In genomic region chr17:82029990-82030469, GRCh38 we compare ENCODE assay signal across 9 cellular contexts. TPM values are rescaled to one million over a fixed set of nuclear protein-coding genes. Genes with fewer than 3 reads are reported as not detected.
DNase-seq lines count a peak whose midpoint lies in the region; ATAC-seq and TF ChIP-seq lines count a peak whose summit lies in the region.
"Had no signal": no experiment of that assay in that cellular context is flagged by ENCODE, and none has a peak within 500 bp of the region (broad histone marks: within the 10 kb centered on the region; RNA-seq: fewer than 3 reads in every experiment).

No MANE protein-coding gene starts in this region.

- no peak for ATAC-seq in CD4-positive, CD25-positive, alpha-beta regulatory T cell (ENCODE audit: low read depth in 2 of 2)
- no peak for ATAC-seq in left lung

- DNase-seq in CD4-positive, CD25-positive, alpha-beta regulatory T cell = peak in 1 of 3 donors; percentile 21
- DNase-seq in Jurkat, Clone E6-1 (ENCODE audit: low read depth, low spot score) = no peak
- DNase-seq in cerebellum (ENCODE audit: low spot score) = peak; percentile 31
- no peak for DNase-seq in NCI-H82 (lab: John Stamatoyannopoulos, UW)
- DNase-seq in kidney glomerular epithelial cell (lab: John Stamatoyannopoulos, UW) = no peak
- no peak for DNase-seq in left lung
- no peak for DNase-seq in esophagus squamous epithelium (lab: John Stamatoyannopoulos, UW)

- no peaks in the 10 kb centered on the region for H3K27me3 Mint-ChIP-seq in CD4-positive, CD25-positive, alpha-beta regulatory T cell
- H3K27me3 Mint-ChIP-seq: activated CD4-positive, alpha-beta T cell treated with anti-CD3 and anti-CD28 coated beads, Interleukin-2, amount 10 ng/mL, durations not matched to agents 7 days and 5 days had no signal

- no peaks in the 10 kb centered on the region for H3K9me3 Mint-ChIP-seq in CD4-positive, CD25-positive, alpha-beta regulatory T cell
- H3K9me3 Mint-ChIP-seq: activated CD4-positive, alpha-beta T cell treated with anti-CD3 and anti-CD28 coated beads, Interleukin-2, amount 10 ng/mL, durations not matched to agents 7 days and 5 days had no signal

- no peak overlapping the region for H3K27ac ChIP-seq in CD4-positive, CD25-positive, alpha-beta regulatory T cell (ENCODE audit: insufficient read depth, low read length, poor library complexity, severe bottlenecking)
- no peak overlapping the region for H3K27ac ChIP-seq in neutrophil
- H3K27ac ChIP-seq in left lung = no peak overlapping the region
- peak overlapping the region in 1 of 4 donors; percentile 80 for H3K27ac ChIP-seq in esophagus squamous epithelium

- H3K4me1 Mint-ChIP-seq in CD4-positive, CD25-positive, alpha-beta regulatory T cell = peaks cover 0 to 17% (median 2%) of the 10 kb centered on the region in 4 donors

- intact Hi-C loops in left lung (cut with DNase I) = loop anchor here in 1 of 2 donors (2.0 kb wide), 1 partner anchor 125 kb away; no protein-coding TSS in a partner anchor
- intact Hi-C loops in esophagus squamous epithelium (cut with DNase I) = loop anchor here (2.0 kb wide), 1 partner anchor 123 kb away; no protein-coding TSS in a partner anchor

- no peaks in the 10 kb centered on the region for H3K9me3 ChIP-seq in CD4-positive, CD25-positive, alpha-beta regulatory T cell (ENCODE audit: control insufficient read depth in 2 of 2, low read length in 2 of 2)
- H3K9me3 ChIP-seq in neutrophil = no peaks in the 10 kb centered on the region
- no peaks in the 10 kb centered on the region for H3K9me3 ChIP-seq in left lung
- no peaks in the 10 kb centered on the region for H3K9me3 ChIP-seq in esophagus squamous epithelium

- H3K4me3 ChIP-seq in CD4-positive, CD25-positive, alpha-beta regulatory T cell (ENCODE audit: low read depth, low read length) = no peak overlapping the region
- H3K4me3 ChIP-seq in Jurkat, Clone E6-1 (ENCODE audit: low read length) = peak overlapping the region; percentile 57
- peak overlapping the region; percentile 58 to 64 for H3K4me3 ChIP-seq in neutrophil (ENCODE audit: low read depth in 1 of 2, low read length in 1 of 2)
- peak overlapping the region in 1 of 2 donors; percentile 55 for H3K4me3 ChIP-seq in left lung
- peak overlapping the region in 2 of 4 donors; percentile 64 to 71 for H3K4me3 ChIP-seq in esophagus squamous epithelium

- peaks cover 2% of the 10 kb centered on the region for H3K36me3 Mint-ChIP-seq in CD4-positive, CD25-positive, alpha-beta regulatory T cell

- 25 to 60% methylated on average over 1 to 4 of the region's 31 CpGs for WGBS in esophagus squamous epithelium, 2 donors

- TF ChIP-seq CTCF in neutrophil (IDR thresholded peaks at IDR 0.05) (no peak), left lung (IDR thresholded peaks at IDR 0.05) (no peak), esophagus squamous epithelium (IDR thresholded peaks at IDR 0.05) (no peak)

- no peak overlapping the region for H3K27ac Mint-ChIP-seq in CD4-positive, CD25-positive, alpha-beta regulatory T cell

- no peaks in the 10 kb centered on the region for H3K27me3 ChIP-seq in CD4-positive, CD25-positive, alpha-beta regulatory T cell (ENCODE audit: control insufficient read depth, insufficient read depth, low read length)
- H3K27me3 ChIP-seq in neutrophil (peaks cover 24% of the 10 kb centered on the region), left lung (peaks cover 0 to 12% of the 10 kb centered on the region in 2 donors), esophagus squamous epithelium (peaks cover 0 to 7% (median 0%) of the 10 kb centered on the region in 4 donors)

- peak overlapping the region in 3 of 4 donors; percentile 62 to 91 (median 74) for H3K4me3 Mint-ChIP-seq in CD4-positive, CD25-positive, alpha-beta regulatory T cell

- H3K36me3 ChIP-seq in CD4-positive, CD25-positive, alpha-beta regulatory T cell (ENCODE audit: control insufficient read depth, insufficient read depth, low read length) = no peaks in the 10 kb centered on the region
- no peaks in the 10 kb centered on the region for H3K36me3 ChIP-seq in neutrophil
- H3K36me3 ChIP-seq in left lung = peaks cover 0 to 13% of the 10 kb centered on the region in 2 donors
- H3K36me3 ChIP-seq in esophagus squamous epithelium = peaks cover 0 to 20% (median 0%) of the 10 kb centered on the region in 3 donors

- H3K4me1 ChIP-seq in CD4-positive, CD25-positive, alpha-beta regulatory T cell (ENCODE audit: control insufficient read depth, insufficient read depth, low read length, poor library complexity, severe bottlenecking) = peaks cover 20% of the 10 kb centered on the region
- H3K4me1 ChIP-seq in neutrophil (ENCODE audit: control insufficient read depth in 1 of 2, insufficient read depth in 1 of 2, low read depth in 1 of 2, low read length in 1 of 2) (peaks cover 18 to 26% of the 10 kb centered on the region in 2 experiments), left lung (peaks cover 5 to 30% of the 10 kb centered on the region in 2 donors), esophagus squamous epithelium (peaks cover 16 to 47% (median 19%) of the 10 kb centered on the region in 3 donors)

- no peak for TF ChIP-seq POLR2A in esophagus squamous epithelium (IDR thresholded peaks at IDR 0.05)

RNA-seq across cellular contexts. Expression of gene RAC3, which starts 1.4 kb away (rescaled TPM):
- 3.6 TPM for total RNA-seq in CD4-positive, CD25-positive, alpha-beta regulatory T cell
- under 1 TPM in 1 of 4 donors, not detected in 3; 0.26 TPM for polyA plus RNA-seq in CD4-positive, CD25-positive, alpha-beta regulatory T cell
- 80.4 TPM for polyA plus RNA-seq in Jurkat, Clone E6-1 (2012; ENCODE audit: insufficient read depth, insufficient read length)
- 37.7 TPM for total RNA-seq in cerebellum
- total RNA-seq in left lung = 10 to 100 TPM in 1 of 2 donors, 1 to 10 TPM in 1; 4.2 to 11.5 TPM
- 10 to 100 TPM in 1 of 4 donors, 1 to 10 TPM in 3; 4.9 to 10.4 (median 7.0) TPM for total RNA-seq in esophagus squamous epithelium

RNA-seq across cellular contexts. Expression of gene LRRC45, which starts 6.9 kb away (rescaled TPM):
- 16.6 TPM for total RNA-seq in CD4-positive, CD25-positive, alpha-beta regulatory T cell
- polyA plus RNA-seq in CD4-positive, CD25-positive, alpha-beta regulatory T cell = 1 to 10 TPM; 3.9 to 7.7 (median 6.0) TPM
- 34.7 TPM for polyA plus RNA-seq in Jurkat, Clone E6-1 (2012; ENCODE audit: insufficient read depth, insufficient read length)
- 12.9 TPM for total RNA-seq in cerebellum
- total RNA-seq in left lung = 10 to 100 TPM; 16.9 to 20.7 TPM
- 10 to 100 TPM in 3 of 4 donors, 1 to 10 TPM in 1; 9.7 to 21.2 (median 18.3) TPM for total RNA-seq in esophagus squamous epithelium

RNA-seq across cellular contexts. Expression of gene CENPX, which starts 7.4 kb away (rescaled TPM):
- 31.4 TPM for total RNA-seq in CD4-positive, CD25-positive, alpha-beta regulatory T cell
- polyA plus RNA-seq in CD4-positive, CD25-positive, alpha-beta regulatory T cell = 10 to 100 TPM; 43.8 to 66.4 (median 65.0) TPM
- polyA plus RNA-seq in Jurkat, Clone E6-1 (2012; ENCODE audit: insufficient read depth, insufficient read length) = 178 TPM
- total RNA-seq in cerebellum (22.1 TPM), left lung (10 to 100 TPM; 42.9 to 77.7 TPM), esophagus squamous epithelium (100 to 1,000 TPM in 2 of 4 donors, 10 to 100 TPM in 2; 52.1 to 144 (median 106) TPM)

RNA-seq across cellular contexts. Expression of gene DCXR, which starts 7.5 kb away (rescaled TPM):
- total RNA-seq in CD4-positive, CD25-positive, alpha-beta regulatory T cell = 96.9 TPM
- polyA plus RNA-seq in CD4-positive, CD25-positive, alpha-beta regulatory T cell = 100 to 1,000 TPM; 125 to 150 (median 131) TPM
- polyA plus RNA-seq in Jurkat, Clone E6-1 (2012; ENCODE audit: insufficient read depth, insufficient read length) = 207 TPM
- total RNA-seq in cerebellum (21.8 TPM), left lung (100 to 1,000 TPM; 113 to 152 TPM), esophagus squamous epithelium (100 to 1,000 TPM in 3 of 4 donors, 10 to 100 TPM in 1; 89.1 to 162 (median 135) TPM)

RNA-seq across cellular contexts. Expression of gene RFNG, which starts 21.6 kb away (rescaled TPM):
- total RNA-seq in CD4-positive, CD25-positive, alpha-beta regulatory T cell = 35.1 TPM
- 1 to 10 TPM; 3.2 to 5.6 (median 4.4) TPM for polyA plus RNA-seq in CD4-positive, CD25-positive, alpha-beta regulatory T cell
- 30.1 TPM for polyA plus RNA-seq in Jurkat, Clone E6-1 (2012; ENCODE audit: insufficient read depth, insufficient read length)
- total RNA-seq in cerebellum = 17.2 TPM
- 10 to 100 TPM; 29.3 to 44.9 TPM for total RNA-seq in left lung
- total RNA-seq in esophagus squamous epithelium = 10 to 100 TPM; 24.9 to 38.1 (median 31.2) TPM
